ENCODE assay signal across 23 cellular contexts in genomic region chr20:59817846-59818245, GRCh38.
DNase-seq lines count a peak whose midpoint lies in the region; ATAC-seq and TF ChIP-seq lines count a peak whose summit lies in the region.
"Had no signal": no experiment of that assay in that cellular context is flagged by ENCODE, and none has a peak within 500 bp of the region (broad histone marks: within the 10 kb centered on the region; RNA-seq: fewer than 3 reads in every experiment).

No MANE protein-coding gene starts in this region.

- intact Hi-C loops in left cardiac atrium (cut with DNase I) (no loop called here), mucosa of descending colon (cut with DNase I, micrococcal nuclease) (no loop called here)

- H3K36me3 ChIP-seq in right atrium auricular region, result no peaks in the 10 kb centered on the region
- H3K36me3 ChIP-seq in mucosa of descending colon (ENCODE audit: low read depth), result no peaks in the 10 kb centered on the region
- H3K36me3 ChIP-seq: Peyer's patch, SJCRH30 had no signal

- H3K9me3 ChIP-seq in right atrium auricular region (no peaks in the 10 kb centered on the region), mucosa of descending colon (no peaks in the 10 kb centered on the region)
- H3K9me3 ChIP-seq: Peyer's patch, SJCRH30 had no signal

- H3K4me1 ChIP-seq in right atrium auricular region (peaks cover 0 to 29% of the 10 kb centered on the region in 2 donors), mucosa of descending colon (ENCODE audit: low read depth) (no peaks in the 10 kb centered on the region)
- H3K4me1 ChIP-seq: SJCRH30 had no signal

- ATAC-seq in left cardiac atrium (no peak), mucosa of descending colon (no peak)
- ATAC-seq: GM12878, HCT116 had no signal

- no peak for TF ChIP-seq CTCF in right atrium auricular region (IDR thresholded peaks at IDR 0.05)
- no peak for TF ChIP-seq CTCF in coronary artery (IDR thresholded peaks at IDR 0.05)
- TF ChIP-seq CTCF in mucosa of descending colon (IDR thresholded peaks at IDR 0.05), result no peak

- no peak overlapping the region for H3K27ac ChIP-seq in right atrium auricular region
- no peak overlapping the region for H3K27ac ChIP-seq in coronary artery
- H3K27ac ChIP-seq: HL-60, Peyer's patch, SJCRH30 had no signal

- H3K27me3 ChIP-seq in right atrium auricular region, result no peaks in the 10 kb centered on the region
- H3K27me3 ChIP-seq: Peyer's patch had no signal

- peak; percentile 36 for DNase-seq in right atrium auricular region (ENCODE audit: low spot score)
- no peak for DNase-seq in left cardiac atrium
- peak; percentile 59 for DNase-seq in coronary artery (ENCODE audit: low spot score)
- peak; percentile 2 for DNase-seq in mucosa of gallbladder (ENCODE audit: low spot score)
- no peak for DNase-seq in NCI-H2171 (lab: John Stamatoyannopoulos, UW)
- DNase-seq in mucosa of descending colon, result no peak
- no peak for DNase-seq in DMS153 (lab: John Stamatoyannopoulos, UW)
- DNase-seq: Calu3, DMS53, GOT3, NCI-H1092, NCI-H1417 treated with DMSO at 0.1 percent for 48 hours, NCI-H1694 treated with DMSO at 0.1 percent for 48 hours, NCI-H2081, NCI-H226, NCI-H510A, NCI-H69, OCI-M1, SJCRH30 had no signal

- no peak overlapping the region for H3K4me3 ChIP-seq in right atrium auricular region
- no peak overlapping the region for H3K4me3 ChIP-seq in coronary artery
- H3K4me3 ChIP-seq in mucosa of descending colon, result no peak overlapping the region
- H3K4me3 ChIP-seq: GM12878, Peyer's patch, SJCRH30 had no signal

Comparison
In these comparisons a context has a peak if more than half of its experiments do, and no peak if none do; other contexts are left out.
1. DNase-seq: peak in right atrium auricular region (single experiment), coronary artery (single experiment) and mucosa of gallbladder (single experiment); none in left cardiac atrium (single experiment), NCI-H2171 (single experiment), mucosa of descending colon (0 of 3) and DMS153 (single experiment).